Comparison of ENCODE assay signal across 32 cellular contexts in genomic region chr4:87835732-87836131, GRCh38. TPM values are rescaled to one million over a fixed set of nuclear protein-coding genes. Genes with fewer than 3 reads are reported as not detected.
"Had no signal": no experiment of that assay in that cellular context is flagged by ENCODE, and none has a peak within 500 bp of the region (broad histone marks: within the 10 kb centered on the region; RNA-seq: fewer than 3 reads in every experiment).

No MANE protein-coding gene starts in this region.

- H3K4me1 ChIP-seq: pancreas, psoas muscle had no signal

- H3K27me3 ChIP-seq: brain microvascular endothelial cell, hepatocyte, left lung, pancreas, suprapubic skin, tibial nerve, uterus had no signal

- ATAC-seq: activated CD4-positive, CD25-positive, alpha-beta regulatory T cell treated with anti-CD3 and anti-CD28 coated beads, Interleukin-2, amount 50 U/mL, for 24 hours; natural killer cell treated with Interleukin-12 subunit alpha and Interleukin-12 subunit beta and Interleukin-15 and Interleukin-18, amount 100 ng/mL, for 72 hours; psoas muscle; right cardiac atrium; stimulated activated effector memory CD8-positive, alpha-beta T cell treated with anti-CD3 and anti-CD28 coated beads, Interleukin-12 subunit alpha, Interleukin-12 subunit beta, amount 100 ng/mL, for 72 hours; stimulated activated naive CD8-positive, alpha-beta T cell treated with anti-CD3 and anti-CD28 coated beads, Interleukin-15, amount 100 ng/mL, for 72 hours had no signal

- H3K36me3 ChIP-seq: brain microvascular endothelial cell, left lung, pancreas, suprapubic skin, tibial nerve, uterus had no signal

- H2AFZ ChIP-seq: hepatocyte had no signal

- DNase-seq: activated CD4-positive, alpha-beta memory T cell treated with anti-CD3 and anti-CD28 coated beads, Interleukin-2, amount 10 ng/mL, durations not matched to agents 7 days and 5 days; activated CD4-positive, alpha-beta T cell treated with anti-CD3 and anti-CD28 coated beads, Interleukin-2, amount 10 ng/mL, durations not matched to agents 24 days and 14 days; activated gamma-delta T cell; activated T-cell treated with anti-CD3 and anti-CD28 coated beads for 4 hours; anterior cingulate cortex; brain microvascular endothelial cell; central memory CD4-positive, alpha-beta T cell; effector memory CD4-positive, alpha-beta T cell; glutamatergic neuron; immature natural killer cell; left lung; midbrain; pancreas; psoas muscle; right cardiac atrium; stimulated activated CD4-positive, alpha-beta T cell treated with anti-CD3 and anti-CD28 coated beads, Interleukin-2, amount 100 ng/mL, for 24 hours; stimulated activated naive CD8-positive, alpha-beta T cell treated with anti-CD3 and anti-CD28 coated beads, Interleukin-15, amount 100 ng/mL, for 72 hours; T-helper 2 cell; uterus had no signal

- H3K27ac ChIP-seq: brain microvascular endothelial cell, hepatocyte, pancreas, psoas muscle, skin epidermis, suprapubic skin, tibial nerve, uterus, VCaP had no signal

- H3K4me3 ChIP-seq: hepatocyte, left lung, lung, pancreas, psoas muscle, skin epidermis, suprapubic skin, tibial nerve, uterus had no signal

- H3K79me2 ChIP-seq: hepatocyte had no signal

- H3K9me3 ChIP-seq: left lung, pancreas, psoas muscle, suprapubic skin, tibial nerve, uterus had no signal

- H3K4me2 ChIP-seq: hepatocyte had no signal

RNA-seq across cellular contexts. Expression of gene MEPE, which starts 3.0 kb away (rescaled TPM):
- total RNA-seq: activated CD4-positive, alpha-beta memory T cell treated with anti-CD3 and anti-CD28 coated beads, Interleukin-2, amount 10 ng/mL, durations not matched to agents 7 days and 5 days; activated CD4-positive, alpha-beta T cell treated with anti-CD3 and anti-CD28 coated beads, Interleukin-2, amount 10 ng/mL, durations not matched to agents 24 days and 14 days; dermis microvascular lymphatic vessel endothelial cell; kidney epithelial cell; left lung; lung; natural killer cell treated with Interleukin-12 subunit alpha and Interleukin-12 subunit beta and Interleukin-15 and Interleukin-18, amount 100 ng/mL, for 72 hours; pancreas; psoas muscle; right cardiac atrium; suprapubic skin; tibial nerve; uterus had no signal
- polyA plus RNA-seq: esophagus, hepatocyte, immature natural killer cell, pancreas, psoas muscle, right cardiac atrium had no signal

RNA-seq across cellular contexts. Expression of gene IBSP, which starts 36.4 kb away (rescaled TPM):
- total RNA-seq: activated CD4-positive, alpha-beta memory T cell treated with anti-CD3 and anti-CD28 coated beads, Interleukin-2, amount 10 ng/mL, durations not matched to agents 7 days and 5 days; activated CD4-positive, alpha-beta T cell treated with anti-CD3 and anti-CD28 coated beads, Interleukin-2, amount 10 ng/mL, durations not matched to agents 24 days and 14 days; dermis microvascular lymphatic vessel endothelial cell; frontal cortex; kidney epithelial cell; natural killer cell treated with Interleukin-12 subunit alpha and Interleukin-12 subunit beta and Interleukin-15 and Interleukin-18, amount 100 ng/mL, for 72 hours; psoas muscle; right cardiac atrium; suprapubic skin; tibial nerve; uterus had no signal
- polyA plus RNA-seq: esophagus, immature natural killer cell, pancreas, psoas muscle had no signal
